Comparison of ENCODE assay signal across 1 cellular context in the genomic region with DNA sequence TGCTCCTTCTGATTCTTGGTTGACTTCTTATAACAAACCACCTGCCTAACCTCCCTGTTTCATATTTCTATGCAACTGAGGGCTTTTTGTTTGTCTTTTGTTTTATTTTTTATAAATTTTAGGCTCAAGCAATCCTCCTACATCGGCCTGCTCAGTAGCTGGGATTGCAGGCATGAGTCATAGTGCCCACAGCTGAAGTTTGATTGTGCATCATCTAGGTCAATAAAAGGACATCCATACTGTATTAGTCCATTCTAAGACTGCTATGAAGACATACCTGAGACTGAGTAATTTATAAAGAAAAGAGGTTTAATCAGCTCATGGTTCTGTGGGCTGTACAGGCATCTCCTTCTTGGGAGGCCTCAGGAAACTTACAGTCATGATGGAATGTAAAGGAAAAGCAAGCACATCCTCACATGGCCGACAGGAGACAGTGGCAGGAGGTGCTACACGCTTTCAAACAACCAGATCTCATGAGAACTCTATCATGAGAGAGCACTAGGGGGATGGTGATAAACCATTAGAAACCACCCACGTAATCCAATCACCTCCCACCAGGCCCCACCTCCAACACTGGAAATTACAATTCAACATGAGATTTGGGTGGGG.
A peak's percentile ranks its signal among the peaks of the same experiment; 100 is the strongest.
TF ChIP-seq lines count a peak whose summit lies in the region.

No MANE protein-coding gene starts in this region.

TF ChIP-seq in HEK293, 187 proteins besides CTCF, POLR2A, EP300 and RAD21 (continued from another document):
- TF ChIP-seq ZNF433 (tag by site-specific recombination; IDR thresholded peaks at IDR 0.05; ENCODE audit: low read depth): no peak
- TF ChIP-seq SETDB1 (IDR thresholded peaks at IDR 0.05; ENCODE audit: insufficient read length, low read length): peak; percentile 95
- no peak for TF ChIP-seq ZEB2 (tag by site-specific recombination; IDR thresholded peaks at IDR 0.05)
- no peak for TF ChIP-seq ZNF664 (tag by site-specific recombination; IDR thresholded peaks at IDR 0.05)
- no peak for TF ChIP-seq ZNF645 (tag by site-specific recombination; IDR thresholded peaks at IDR 0.05)
- no peak for TF ChIP-seq ZNF629 (tag by site-specific recombination; IDR thresholded peaks at IDR 0.05)
- no peak for TF ChIP-seq ZNF704 (tag by site-specific recombination; IDR thresholded peaks at IDR 0.05)
- no peak for TF ChIP-seq ZNF274 (IDR thresholded peaks at IDR 0.05; ENCODE audit: low read length)
- TF ChIP-seq ZNF274 (tag by site-specific recombination; IDR thresholded peaks at IDR 0.05; ENCODE audit: borderline replicate concordance): no peak
- no peak for TF ChIP-seq SCRT2 (tag by site-specific recombination; IDR thresholded peaks at IDR 0.05)
- no peak for TF ChIP-seq ZBTB26 (tag by site-specific recombination; optimal IDR thresholded peaks at IDR 0.05)
- no peak for TF ChIP-seq ZNF280D (tag by site-specific recombination; IDR thresholded peaks at IDR 0.05)
- TF ChIP-seq ZNF10 (tag by site-specific recombination; IDR thresholded peaks at IDR 0.05): no peak
- TF ChIP-seq GLIS2 (tag by site-specific recombination; IDR thresholded peaks at IDR 0.05): no peak
